Comparison of ENCODE assay signal across 19 cellular contexts in the genomic region with DNA sequence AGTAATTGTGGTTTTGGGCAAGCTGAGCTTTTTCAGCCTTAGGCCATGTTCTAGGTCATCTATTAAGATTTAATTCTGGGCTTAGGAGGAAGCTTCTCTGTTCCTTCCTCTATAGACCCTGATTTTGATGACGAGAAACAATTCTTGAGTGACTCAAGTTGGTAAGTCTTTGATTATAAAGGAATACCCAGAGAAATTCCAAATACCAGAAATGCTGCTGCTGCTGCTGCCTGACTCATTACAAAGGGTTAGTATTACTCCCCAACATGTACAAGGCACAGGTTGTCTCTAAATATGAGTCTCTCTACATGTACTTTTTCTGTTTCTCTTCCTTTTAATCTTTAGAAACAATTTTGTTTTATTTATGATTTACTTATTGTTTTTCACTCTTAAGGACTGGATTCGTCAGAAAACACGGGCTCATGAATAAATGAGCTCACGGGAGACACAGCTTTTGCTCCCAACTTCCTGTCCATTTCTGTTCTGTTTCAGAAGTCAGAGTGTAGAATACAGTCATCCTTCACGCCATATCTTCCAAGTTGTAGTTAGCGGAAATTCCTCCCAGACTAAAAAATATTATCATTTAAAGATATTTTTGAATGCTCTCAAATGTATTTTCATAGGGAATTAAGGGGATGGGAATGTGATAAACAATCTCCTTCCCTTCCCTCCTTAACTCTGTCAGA. TPM values are rescaled to one million over a fixed set of nuclear protein-coding genes. Genes with fewer than 3 reads are reported as not detected.
"Had no signal": no experiment of that assay in that cellular context is flagged by ENCODE, and none has a peak within 500 bp of the region (broad histone marks: within the 10 kb centered on the region; RNA-seq: fewer than 3 reads in every experiment).

No MANE protein-coding gene starts in this region.

- ATAC-seq: activated T-cell treated with anti-CD3 and anti-CD28 coated beads, Interleukin-2, amount 50 U/mL, for 4 hours; mucosa of descending colon; naive thymus-derived CD8-positive, alpha-beta T cell; T-cell had no signal

- H3K4me1 ChIP-seq: ascending aorta, prostate gland had no signal

- H3K4me3 ChIP-seq: ascending aorta, hepatocyte, mucosa of descending colon, prostate gland, sigmoid colon had no signal

- H3K79me2 ChIP-seq: hepatocyte had no signal

- H3K27me3 ChIP-seq: ascending aorta, hepatocyte, sigmoid colon had no signal

- H3K9me3 ChIP-seq: ascending aorta, mucosa of descending colon, prostate gland, sigmoid colon had no signal

- H3K4me2 ChIP-seq: hepatocyte had no signal

- DNase-seq: activated CD4-positive, alpha-beta memory T cell treated with anti-CD3 and anti-CD28 coated beads for 36 hours; activated T-cell treated with anti-CD3 and anti-CD28 coated beads, Interleukin-2, amount 50 U/mL, for 4 hours; caudate nucleus; cortex of kidney; effector memory CD4-positive, alpha-beta T cell; mammary epithelial cell; mucosa of descending colon; naive thymus-derived CD8-positive, alpha-beta T cell; occipital lobe; sigmoid colon; stimulated activated CD4-positive, alpha-beta T cell treated with anti-CD3 and anti-CD28 coated beads, Interleukin-2, amount 100 ng/mL, for 24 hours; stimulated activated naive CD4-positive, alpha-beta T cell; T-cell; T1000 had no signal

- H3K27ac ChIP-seq: ascending aorta, epithelial cell of prostate, hepatocyte, prostate gland, sigmoid colon, VCaP had no signal

- H3K36me3 ChIP-seq: ascending aorta, prostate gland, sigmoid colon had no signal

RNA-seq across cellular contexts. Expression of gene RBMXL2, which starts 31.8 kb away (rescaled TPM):
- total RNA-seq: activated CD4-positive, alpha-beta memory T cell treated with anti-CD3 and anti-CD28 coated beads for 36 hours; activated T-cell treated with anti-CD3 and anti-CD28 coated beads, Interleukin-2, amount 50 U/mL, for 4 hours; ascending aorta; naive thymus-derived CD8-positive, alpha-beta T cell; occipital lobe; sigmoid colon; T-cell had no signal
- polyA plus RNA-seq: mammary epithelial cell; naive thymus-derived CD8-positive, alpha-beta T cell had no signal

RNA-seq across cellular contexts. Expression of gene NLRP14, which starts 36.7 kb away (rescaled TPM):
- total RNA-seq: activated T-cell treated with anti-CD3 and anti-CD28 coated beads, Interleukin-2, amount 50 U/mL, for 4 hours; ascending aorta; naive thymus-derived CD8-positive, alpha-beta T cell had no signal
- polyA plus RNA-seq: hepatocyte; naive thymus-derived CD8-positive, alpha-beta T cell had no signal

RNA-seq across cellular contexts. Expression of gene ZNF214, which starts 36.8 kb away (rescaled TPM):
- total RNA-seq: activated CD4-positive, alpha-beta memory T cell treated with anti-CD3 and anti-CD28 coated beads for 36 hours; activated T-cell treated with anti-CD3 and anti-CD28 coated beads, Interleukin-2, amount 50 U/mL, for 4 hours; ascending aorta; naive thymus-derived CD8-positive, alpha-beta T cell; T-cell had no signal
- polyA plus RNA-seq: naive thymus-derived CD8-positive, alpha-beta T cell had no signal
